8 cellular contexts compared by ENCODE assay signal in the genomic region with DNA sequence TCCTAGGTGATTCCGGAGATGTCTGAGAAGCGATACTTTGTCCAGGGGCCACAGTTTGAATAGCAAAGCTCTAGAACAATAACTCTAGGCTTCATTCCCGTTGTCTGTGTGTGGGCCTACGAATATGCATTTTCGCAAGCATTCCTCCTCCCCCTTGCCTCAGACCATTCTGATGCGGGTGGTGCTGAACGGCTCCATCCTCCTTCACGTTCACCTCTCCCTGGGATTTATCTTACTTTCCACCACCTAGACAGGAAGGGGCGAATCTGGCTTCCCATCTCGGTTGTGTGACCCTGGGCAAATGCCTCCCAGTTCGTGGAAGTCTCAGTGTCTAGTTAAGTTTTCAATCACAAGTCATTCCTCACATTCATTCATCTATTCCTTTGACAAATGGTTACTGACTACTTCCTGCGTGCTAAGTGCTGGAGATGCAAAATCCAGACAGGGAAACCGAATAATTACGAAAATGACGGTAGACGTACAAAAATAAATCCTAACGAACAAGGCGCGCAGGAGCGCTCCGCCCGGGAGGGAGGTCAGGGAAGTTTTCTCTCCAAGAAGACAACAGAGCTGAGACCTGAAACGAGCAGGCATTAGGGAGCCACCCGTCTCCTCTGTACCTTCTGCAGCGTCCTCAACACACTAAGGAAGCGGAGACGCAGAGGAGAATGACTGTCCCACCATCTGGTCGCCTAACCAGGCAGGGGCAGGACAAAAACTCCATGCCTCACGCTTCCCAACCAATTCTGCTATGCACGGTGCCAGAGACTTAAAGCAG. TPM values are rescaled to one million over a fixed set of nuclear protein-coding genes. Genes with fewer than 3 reads are reported as not detected.
A peak's percentile ranks its signal among the peaks of the same experiment; 100 is the strongest.
DNase-seq lines count a peak whose midpoint lies in the region; ATAC-seq and TF ChIP-seq lines count a peak whose summit lies in the region.

No MANE protein-coding gene starts in this region.

- peak overlapping the region; percentile 74 to 77 for H3K4me3 ChIP-seq in HCT116 (replicated peaks in 1 of 2; ENCODE audit: low read depth in 1 of 2, low read length in 2 of 2)

- peak overlapping the region; percentile 82 to 93 for H3K4me3 Mint-ChIP-seq in CD14-positive monocyte
- H3K4me3 Mint-ChIP-seq in activated naive CD8-positive, alpha-beta T cell = peak overlapping the region; percentile 89
- peak overlapping the region; percentile 85 to 94 (median 89) for H3K4me3 Mint-ChIP-seq in immature natural killer cell

- no peaks in the 10 kb centered on the region for H4K20me1 ChIP-seq in HCT116 (ENCODE audit: insufficient read depth)

- no peaks in the 10 kb centered on the region for H3K27me3 ChIP-seq in HCT116 (ENCODE audit: insufficient read depth, low read length)

- H3K9ac ChIP-seq in HCT116 (ENCODE audit: low read length) = peak overlapping the region; percentile 74

- no peak for TF ChIP-seq CTCF in CD14-positive monocyte (IDR thresholded peaks at IDR 0.05)
- TF ChIP-seq CTCF in HCT116 (IDR thresholded peaks at IDR 0.05 in 2 of 3, conservative IDR thresholded peaks at IDR 0.05 in 1 of 3; ENCODE audit: borderline replicate concordance in 1 of 3, insufficient read depth in 1 of 3, low read depth in 2 of 3, low read length in 2 of 3) = no peak

- H3K27ac ChIP-seq in HCT116 (ENCODE audit: low read depth, low read length) (peak overlapping the region; percentile 25), temporal lobe (ENCODE audit: low read depth, low read length) (peak overlapping the region; percentile 14)

- peak overlapping the region; percentile 18 for H2AFZ ChIP-seq in HCT116 (ENCODE audit: low read depth, low read length, poor library complexity, severe bottlenecking)

- H3K4me1 ChIP-seq in HCT116 (ENCODE audit: control insufficient read depth in 1 of 2, insufficient read depth in 2 of 2, low read length in 2 of 2) = peaks cover 15 to 31% of the 10 kb centered on the region in 2 experiments

- no peaks in the 10 kb centered on the region for H3K9me2 ChIP-seq in HCT116 (ENCODE audit: insufficient read depth)

- CTCF ChIA-PET in HCT116 (lab: Charles Lee) = interaction anchor here (0.9 to 1.4 kb wide), 9 partner anchors 32 to 343 kb away, joined by 3 to 11 read pairs (median 5); no protein-coding TSS in a partner anchor

- H3K36me3 Mint-ChIP-seq in CD14-positive monocyte (peaks cover 13 to 32% of the 10 kb centered on the region in 2 donors), immature natural killer cell (no peaks in the 10 kb centered on the region)
- H3K36me3 Mint-ChIP-seq in activated naive CD8-positive, alpha-beta T cell = peaks cover 2% of the 10 kb centered on the region

- H3K9me3 Mint-ChIP-seq in CD14-positive monocyte (peaks cover 0 to 2% (median 0%) of the 10 kb centered on the region in 7 donors), immature natural killer cell (no peaks in the 10 kb centered on the region)
- H3K9me3 Mint-ChIP-seq in activated naive CD8-positive, alpha-beta T cell (ENCODE audit: low read depth) = no peaks in the 10 kb centered on the region

- intact Hi-C loops in CD14-positive monocyte (cut with micrococcal nuclease) = loop anchor here in 1 of 2 donors (2.0 kb wide), 1 partner anchor 23 kb away; the partner anchor contains the start of gene LENG1
- intact Hi-C loops in HCT116 (cut with micrococcal nuclease) = no loop called here

- no peak for TF ChIP-seq RAD21 in HCT116 (IDR thresholded peaks at IDR 0.05; ENCODE audit: low read depth)

- no peaks in the 10 kb centered on the region for H3K9me3 ChIP-seq in HCT116 (ENCODE audit: control insufficient read depth in 1 of 2, insufficient read depth in 1 of 2, low read depth in 1 of 2, low read length in 2 of 2)

- no peak for ATAC-seq in HCT116
- ATAC-seq in HG02588 (IDR thresholded peaks at IDR 0.05; ENCODE audit: unreplicated experiment) = no peak
- ATAC-seq in HG03175 (IDR thresholded peaks at IDR 0.05; ENCODE audit: unreplicated experiment) = no peak

- H3K27ac Mint-ChIP-seq in CD14-positive monocyte (peak overlapping the region in 6 of 7 donors; percentile 0 to 94 (median 92)), immature natural killer cell (peak overlapping the region; percentile 71 to 93 (median 90))
- H3K27ac Mint-ChIP-seq in activated naive CD8-positive, alpha-beta T cell = peak overlapping the region; percentile 76

- RAD21 ChIA-PET in HCT116 (lab: Charles Lee; ENCODE audit: low non-redundant PET in 1 of 2, low total read pairs in 2 of 2, uncharacterized antibody in 2 of 2, unreplicated experiment in 2 of 2) = no interaction called here

- H3K4me1 Mint-ChIP-seq in CD14-positive monocyte = peaks cover 37% of the 10 kb centered on the region
- peaks cover 38% of the 10 kb centered on the region for H3K4me1 Mint-ChIP-seq in activated naive CD8-positive, alpha-beta T cell (ENCODE audit: low read depth)
- peaks cover 38 to 41% of the 10 kb centered on the region in 2 donors for H3K4me1 Mint-ChIP-seq in immature natural killer cell

- TF ChIP-seq POLR2A in HCT116 (IDR thresholded peaks at IDR 0.05; ENCODE audit: borderline replicate concordance, extremely low read depth, insufficient read depth, insufficient read length) = no peak

- TSS peak; percentile 93 for BruUV-seq in HCT116 (replicated peaks; lab: Mats Ljungman, UMichigan)

- no peak for DNase-seq in CD14-positive monocyte (ENCODE audit: low spot score)
- DNase-seq in HCT116 (ENCODE audit: low read depth, low spot score) = no peak
- no peak for DNase-seq in immature natural killer cell
- no peak for DNase-seq in HK-2 (ENCODE audit: unreplicated experiment)

- peak overlapping the region; percentile 98 for H3K4me2 ChIP-seq in HCT116 (ENCODE audit: low read length)

- POLR2A ChIA-PET in HCT116 (lab: Charles Lee) = interaction anchor here (1.0 to 2.0 kb wide), 10 partner anchors 12 to 326 kb away, joined by 3 to 26 read pairs (median 7); partner anchors contain the start of genes LENG1, MBOAT7, PRPF31 and RPS9

- H3K79me2 ChIP-seq in HCT116 (ENCODE audit: insufficient read depth, low read length) = peaks cover 36% of the 10 kb centered on the region

- peaks cover 2 to 12% (median 2%) of the 10 kb centered on the region in 3 donors for H3K27me3 Mint-ChIP-seq in CD14-positive monocyte (ENCODE audit: low read depth in 3 of 3)
- H3K27me3 Mint-ChIP-seq in activated naive CD8-positive, alpha-beta T cell = no peaks in the 10 kb centered on the region
- peaks cover 10 to 19% (median 14%) of the 10 kb centered on the region in 3 donors for H3K27me3 Mint-ChIP-seq in immature natural killer cell (ENCODE audit: low read depth in 3 of 3)

- peaks cover 5 to 9% of the 10 kb centered on the region in 2 experiments; a peak in 2 of 4 replicates for H3K36me3 ChIP-seq in HCT116 (ENCODE audit: control insufficient read depth in 1 of 2, insufficient read depth in 2 of 2, low read length in 2 of 2)

TF ChIP-seq in HCT116, 20 proteins besides CTCF, POLR2A, EP300 and RAD21 (continues in another document):
- no peak for TF ChIP-seq JUND (IDR thresholded peaks at IDR 0.05)
- no peak for TF ChIP-seq ATF3 (IDR thresholded peaks at IDR 0.05)
- no peak for TF ChIP-seq YY1 (IDR thresholded peaks at IDR 0.05; ENCODE audit: extremely low read depth, insufficient replicate concordance, low read depth, low read length)
- no peak for TF ChIP-seq FOSL1 (IDR thresholded peaks at IDR 0.05; ENCODE audit: low read depth)

RNA-seq across cellular contexts. Expression of gene CNOT3, which starts 1.3 kb away (rescaled TPM):
- 1 to 10 TPM; 3.0 to 4.2 TPM for polyA plus RNA-seq in CD14-positive monocyte
- 76.7 TPM for total RNA-seq in HCT116 (2021; ENCODE audit: unreplicated experiment)
- 84.0 and 93.2 TPM in 2 replicates for polyA plus RNA-seq in HCT116 (2012)
- polyA plus RNA-seq in immature natural killer cell = 10 to 100 TPM in 1 of 3 donors, 1 to 10 TPM in 2; 2.8 to 13.3 (median 4.0) TPM
- total RNA-seq in temporal lobe = 5.7 TPM

RNA-seq across cellular contexts. Expression of gene PRPF31, which starts 20.7 kb away (rescaled TPM):
- polyA plus RNA-seq in CD14-positive monocyte = 10 to 100 TPM; 34.4 to 37.6 TPM
- 99.0 TPM for total RNA-seq in HCT116 (2021; ENCODE audit: unreplicated experiment)
- polyA plus RNA-seq in HCT116 (2012) = 79.3 and 86.8 TPM in 2 replicates
- polyA plus RNA-seq in immature natural killer cell = 10 to 100 TPM; 61.0 to 81.0 (median 72.7) TPM
- total RNA-seq in temporal lobe = 30.7 TPM

RNA-seq across cellular contexts. Expression of gene TFPT, which starts 20.8 kb away (rescaled TPM):
- polyA plus RNA-seq in CD14-positive monocyte = 1 to 10 TPM; 7.0 to 9.5 TPM
- 7.1 TPM for total RNA-seq in HCT116 (2021; ENCODE audit: unreplicated experiment)
- 6.4 and 8.0 TPM in 2 replicates for polyA plus RNA-seq in HCT116 (2012)
- 10 to 100 TPM; 20.1 to 26.4 (median 20.6) TPM for polyA plus RNA-seq in immature natural killer cell
- 9.6 TPM for total RNA-seq in temporal lobe

RNA-seq across cellular contexts. Expression of gene LENG1, which starts 23.2 kb away (rescaled TPM):
- 1 to 10 TPM; 4.2 to 5.4 TPM for polyA plus RNA-seq in CD14-positive monocyte
- 7.6 TPM for total RNA-seq in HCT116 (2021; ENCODE audit: unreplicated experiment)
- 6.8 and 8.0 TPM in 2 replicates for polyA plus RNA-seq in HCT116 (2012)
- 10 to 100 TPM in 2 of 3 donors, 1 to 10 TPM in 1; 2.6 to 14.0 (median 13.5) TPM for polyA plus RNA-seq in immature natural killer cell
- total RNA-seq in temporal lobe = 4.7 TPM

RNA-seq across cellular contexts. Expression of gene NDUFA3, which starts 33.6 kb away (rescaled TPM):
- polyA plus RNA-seq in CD14-positive monocyte (100 to 1,000 TPM; 333 to 396 TPM), immature natural killer cell (100 to 1,000 TPM; 367 to 704 (median 506) TPM)
- total RNA-seq in HCT116 (2021; ENCODE audit: unreplicated experiment) (149 TPM), temporal lobe (3.7 TPM)
- 180 and 217 TPM in 2 replicates for polyA plus RNA-seq in HCT116 (2012)

Comparison
In these comparisons a context has a peak if more than half of its experiments do, and no peak if none do; other contexts are left out.
1. RNA of gene CNOT3, which starts 1.3 kb away (total RNA-seq): 76.7 TPM in HCT116 (single experiment); 5.7 TPM in temporal lobe (single experiment); every median in the first group is over 10 times any median in the second.
2. Peak in every context shown above with its lines, with median percentiles within 50 percentile points of each other: H3K27ac Mint-ChIP-seq and H3K4me3 Mint-ChIP-seq.